ENCODE assay signal across 2 cellular contexts in genomic region chr5:855771-856530, GRCh38.
TF ChIP-seq lines count a peak whose summit lies in the region.

No MANE protein-coding gene starts in this region.

TF ChIP-seq in GM12891, 5 proteins besides CTCF, POLR2A, EP300 and RAD21:
- TF ChIP-seq TAF1 (IDR thresholded peaks at IDR 0.05; ENCODE audit: low read depth, low read length) (no peak), POU2F2 (IDR thresholded peaks at IDR 0.05; ENCODE audit: low read depth, low read length) (no peak), SPI1 (IDR thresholded peaks at IDR 0.05; ENCODE audit: low read depth, low read length) (no peak), PAX5 (IDR thresholded peaks at IDR 0.05; ENCODE audit: insufficient read depth, low read length, severe bottlenecking) (no peak), POLR2AphosphoS5 (IDR thresholded peaks at IDR 0.05; ENCODE audit: low read depth, low read length) (no peak)

TF ChIP-seq in HepG2, 621 proteins besides CTCF, POLR2A, EP300 and RAD21:
- TF ChIP-seq ZNF558 (CRISPR knock-in tag; IDR thresholded peaks at IDR 0.05; ENCODE audit: borderline replicate concordance) = no peak
- peak; percentile 34; the same call in 1 of the 2 replicates for TF ChIP-seq POLR2G (IDR thresholded peaks at IDR 0.05; ENCODE audit: low read depth, low read length)
- 0 out of 2 replicates have a peak, but pooled peaks have one; percentile 16 for TF ChIP-seq DR1 (CRISPR knock-in tag; IDR thresholded peaks at IDR 0.05)
- TF ChIP-seq KDM5A (IDR thresholded peaks at IDR 0.05; ENCODE audit: borderline replicate concordance, low read length) = no peak
- TF ChIP-seq KDM6A (CRISPR knock-in tag; IDR thresholded peaks at IDR 0.05; ENCODE audit: low read depth) = no peak
- TF ChIP-seq ZNF646 (CRISPR knock-in tag; IDR thresholded peaks at IDR 0.05) = peak; percentile 93
- TF ChIP-seq BRD4 (CRISPR knock-in tag; IDR thresholded peaks at IDR 0.05) = peak; percentile 3; the same call in 1 of the 2 replicates
